In the genomic region with DNA sequence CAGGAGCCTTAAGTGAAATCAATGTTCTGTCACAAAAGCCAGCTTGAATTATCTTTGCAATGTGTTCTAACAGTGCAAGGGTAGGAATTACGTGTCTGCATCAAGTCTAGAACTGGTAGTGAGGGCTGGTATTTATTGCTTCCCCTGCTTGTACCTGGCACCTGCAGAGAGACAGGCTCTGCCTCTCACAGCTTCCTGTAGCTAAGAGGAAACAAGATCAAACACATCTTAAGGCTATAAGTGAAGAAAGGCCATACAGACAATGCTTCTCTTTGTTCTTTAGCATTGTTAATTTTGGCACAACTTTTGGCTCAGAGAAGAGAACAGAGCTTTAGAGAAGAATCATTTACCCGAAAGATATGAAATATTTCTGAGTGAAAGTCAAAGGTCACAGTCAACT, we compare ENCODE assay signal across 12 cellular contexts.
"Had no signal": no experiment of that assay in that cellular context is flagged by ENCODE, and none has a peak within 500 bp of the region (broad histone marks: within the 10 kb centered on the region; RNA-seq: fewer than 3 reads in every experiment).

No MANE protein-coding gene starts in this region.

- DNase-seq: activated CD4-positive, alpha-beta T cell treated with anti-CD3 and anti-CD28 coated beads for 4 hours; activated CD8-positive, alpha-beta memory T cell treated with anti-CD3 and anti-CD28 coated beads, Interleukin-2, amount 50 U/mL, for 4 hours; activated CD8-positive, alpha-beta T cell treated with anti-CD3 and anti-CD28 coated beads for 36 hours; activated naive CD4-positive, alpha-beta T cell treated with Interleukin-2 at 50 U/mL for 16 hours; foreskin fibroblast; left cardiac atrium; nephron progenitor cell; retina; stomach; T-helper 9 cell; uterus had no signal

- H3K9me3 ChIP-seq: uterus had no signal

- H3K27me3 Mint-ChIP-seq: activated CD8-positive, alpha-beta T cell treated with anti-CD3 and anti-CD28 coated beads for 36 hours; dendritic cell treated with granulocyte-macrophage colony-stimulating factor and Interleukin-4, amounts not matched to agents 40 ng/mL and 50 ng/mL, for 4 days had no signal

- H3K4me3 ChIP-seq: stomach, uterus had no signal

- H3K27ac ChIP-seq: stomach, uterus had no signal

- H3K4me3 Mint-ChIP-seq: activated CD8-positive, alpha-beta T cell treated with anti-CD3 and anti-CD28 coated beads for 36 hours; dendritic cell treated with granulocyte-macrophage colony-stimulating factor and Interleukin-4, amounts not matched to agents 40 ng/mL and 50 ng/mL, for 4 days; nephron progenitor cell had no signal

- H3K27me3 ChIP-seq: stomach, uterus had no signal

- H3K4me1 ChIP-seq: stomach, uterus had no signal

- H3K4me1 Mint-ChIP-seq: nephron progenitor cell had no signal

- ATAC-seq: activated CD8-positive, alpha-beta T cell treated with anti-CD3 and anti-CD28 coated beads for 36 hours; left cardiac atrium had no signal

- H3K27ac Mint-ChIP-seq: activated CD8-positive, alpha-beta T cell treated with anti-CD3 and anti-CD28 coated beads for 36 hours; dendritic cell treated with granulocyte-macrophage colony-stimulating factor and Interleukin-4, amounts not matched to agents 40 ng/mL and 50 ng/mL, for 4 days; nephron progenitor cell had no signal

- H3K36me3 ChIP-seq: stomach, uterus had no signal
